Comparison of ENCODE assay signal across 8 cellular contexts in genomic region chr14:92121670-92122350, GRCh38. TPM values are rescaled to one million over a fixed set of nuclear protein-coding genes. Genes with fewer than 3 reads are reported as not detected.
DNase-seq lines count a peak whose midpoint lies in the region; ATAC-seq and TF ChIP-seq lines count a peak whose summit lies in the region.

Gene CPSF2, plus strand, starts transcription at chr14:92121969. Its CDS starts 9,016 bp downstream, at chr14:92130985.
Gene NDUFB1, minus strand, starts transcription at chr14:92121706. Its CDS starts 4,069 bp downstream, at chr14:92117637.

- DNase-seq in DMS114 treated with DMSO at 0.1 percent for 48 hours (lab: John Stamatoyannopoulos, UW; ENCODE audit: unreplicated experiment) = peak; percentile 79
- peak; percentile 37 to 45 for DNase-seq in PC-9
- DNase-seq in activated T-cell treated with anti-CD3 and anti-CD28 coated beads, Interleukin-2, amount 50 U/mL, for 4 hours = peak; percentile 77
- DNase-seq in stimulated activated CD8-positive, alpha-beta memory T cell treated with anti-CD3 and anti-CD28 coated beads, Interleukin-7, amount 100 ng/mL, for 48 hours (ENCODE audit: extremely low read depth in 1 of 2, low read depth in 1 of 2) = peak; percentile 56 to 76

- H2AFZ ChIP-seq in PC-9 = peak within 1 kb of the TSS; percentile 88

- H3K36me3 ChIP-seq in HUES64 (ENCODE audit: insufficient read depth, low read length) (peaks cover 56% of the 10 kb centered on the region), PC-9 (ENCODE audit: low read depth) (no peaks in the 10 kb centered on the region; the same call in 1 of the 2 replicates), esophagus (ENCODE audit: control insufficient read depth in 2 of 2, insufficient read depth in 2 of 2, low read length in 1 of 2) (peaks cover 0 to 1% of the 10 kb centered on the region in 2 donors), muscle layer of duodenum (ENCODE audit: control insufficient read depth in 1 of 2, insufficient read depth in 2 of 2, low read length in 2 of 2) (peaks cover 2 to 6% of the 10 kb centered on the region in 2 donors)

- CTCF ChIA-PET in PC-9 (lab: Charles Lee) = interaction anchor here (0.6 kb wide), 1 partner anchor 93 kb away, joined by 4 read pairs; no protein-coding TSS in a partner anchor

- BruUV-seq in PC-9 (replicated peaks; lab: Mats Ljungman, UMichigan) = TSS peak; percentile 53

- H3K4me3 Mint-ChIP-seq in activated T-cell treated with anti-CD3 and anti-CD28 coated beads, Interleukin-2, amount 50 U/mL, for 4 hours = peak within 1 kb of the TSS; percentile 99

- H3K27me3 ChIP-seq in HUES64 (ENCODE audit: insufficient read depth, low read length) (no peaks in the 10 kb centered on the region), PC-9 (ENCODE audit: insufficient read depth, low read depth) (no peaks in the 10 kb centered on the region), esophagus (ENCODE audit: control insufficient read depth in 1 of 2, insufficient read depth in 2 of 2, low read length in 2 of 2) (no peaks in the 10 kb centered on the region), muscle layer of duodenum (ENCODE audit: low read depth, low read length) (no peaks in the 10 kb centered on the region)

- peaks cover 14% of the 10 kb centered on the region for H3K36me3 Mint-ChIP-seq in activated T-cell treated with anti-CD3 and anti-CD28 coated beads, Interleukin-2, amount 50 U/mL, for 4 hours (ENCODE audit: insufficient read depth)

- peak within 1 kb of the TSS; percentile 79 for H3K4me2 ChIP-seq in PC-9

- no peaks in the 10 kb centered on the region for H4K20me1 ChIP-seq in PC-9 (ENCODE audit: insufficient read depth)

- peak within 1 kb of the TSS; percentile 97 for H3K4me3 ChIP-seq in HUES64 (ENCODE audit: low read length)
- peak within 1 kb of the TSS; percentile 94 for H3K4me3 ChIP-seq in PC-9
- peak within 1 kb of the TSS; percentile 87 to 89 for H3K4me3 ChIP-seq in esophagus (ENCODE audit: low read depth in 1 of 2, low read length in 2 of 2)
- H3K4me3 ChIP-seq in muscle layer of duodenum (ENCODE audit: low read depth in 1 of 2, low read length in 2 of 2) = peak within 1 kb of the TSS; percentile 93 to 95

- H3K79me2 ChIP-seq in PC-9 (ENCODE audit: low read depth) = peaks cover 26% of the 10 kb centered on the region

- no peaks in the 10 kb centered on the region for H3K9me3 Mint-ChIP-seq in activated T-cell treated with anti-CD3 and anti-CD28 coated beads, Interleukin-2, amount 50 U/mL, for 4 hours

- 0 out of 2 replicates have a peak, but pooled peaks cover 2% of the 10 kb centered on the region for H3K4me1 ChIP-seq in HUES64 (ENCODE audit: insufficient read depth, low read length)
- H3K4me1 ChIP-seq in PC-9 (replicated peaks; ENCODE audit: insufficient read depth) = 0 out of 2 replicates have a peak, but pooled peaks cover 10% of the 10 kb centered on the region
- peaks cover 0 to 4% of the 10 kb centered on the region in 2 donors for H3K4me1 ChIP-seq in esophagus (ENCODE audit: control insufficient read depth in 2 of 2, insufficient read depth in 2 of 2, low read length in 1 of 2)
- H3K4me1 ChIP-seq in muscle layer of duodenum (ENCODE audit: control insufficient read depth in 1 of 2, insufficient read depth in 2 of 2, low read length in 2 of 2) = peaks cover 11 to 31% of the 10 kb centered on the region in 2 donors

- peak; percentile 85 for ATAC-seq in GM21515 (IDR thresholded peaks at IDR 0.05; ENCODE audit: unreplicated experiment)
- peak; percentile 89 to 90 for ATAC-seq in activated T-cell treated with anti-CD3 and anti-CD28 coated beads, Interleukin-2, amount 50 U/mL, for 4 hours

- WGBS in HUES64 = under 1% methylated on average over 55 of the region's 55 CpGs
- 0 to 1% methylated on average over 53 to 55 of the region's 55 CpGs for WGBS in esophagus, 2 donors

- H3K27ac ChIP-seq in HUES64 (ENCODE audit: low read depth, low read length) = peak within 1 kb of the TSS; percentile 91
- H3K27ac ChIP-seq in PC-9 = peak within 1 kb of the TSS; percentile 81
- H3K27ac ChIP-seq in esophagus (ENCODE audit: low read depth in 2 of 2, low read length in 1 of 2) = peak within 1 kb of the TSS; percentile 93 to 96
- H3K27ac ChIP-seq in muscle layer of duodenum (ENCODE audit: low read length) = peak within 1 kb of the TSS; percentile 96

- POLR2A ChIA-PET in PC-9 (lab: Charles Lee; ENCODE audit: unreplicated experiment) = interaction anchor here (0.6 to 0.8 kb wide), 3 partner anchors 380 to 993 kb away, joined by 3 to 5 read pairs (median 3); no protein-coding TSS in a partner anchor

- H3K27me3 Mint-ChIP-seq in activated T-cell treated with anti-CD3 and anti-CD28 coated beads, Interleukin-2, amount 50 U/mL, for 4 hours (ENCODE audit: low read depth) = no peaks in the 10 kb centered on the region

- H3K4me1 Mint-ChIP-seq in activated T-cell treated with anti-CD3 and anti-CD28 coated beads, Interleukin-2, amount 50 U/mL, for 4 hours (ENCODE audit: low read depth) = peaks cover 43% of the 10 kb centered on the region

- TF ChIP-seq CTCF in PC-9 (conservative IDR thresholded peaks at IDR 0.05) = no peak

- intact Hi-C loops in PC-9 (cut with micrococcal nuclease; ENCODE audit: unreplicated experiment) = no loop called here

- H3K9me3 ChIP-seq in HUES64 (ENCODE audit: insufficient read depth, low read depth, low read length) (no peaks in the 10 kb centered on the region), PC-9 (ENCODE audit: insufficient read depth, low read depth) (no peaks in the 10 kb centered on the region), esophagus (ENCODE audit: control insufficient read depth in 2 of 2, insufficient read depth in 1 of 2, low read depth in 1 of 2, low read length in 1 of 2) (no peaks in the 10 kb centered on the region), muscle layer of duodenum (ENCODE audit: control insufficient read depth in 1 of 2, low read length in 2 of 2) (no peaks in the 10 kb centered on the region)

- peak within 1 kb of the TSS; percentile 99 for H3K9ac ChIP-seq in HUES64 (ENCODE audit: low read depth, low read length)

- H3K9me2 ChIP-seq in PC-9 (ENCODE audit: insufficient read depth) = no peaks in the 10 kb centered on the region

- H3F3A ChIP-seq in PC-9 (ENCODE audit: insufficient read depth, low read depth) = no peaks in the 10 kb centered on the region

RNA-seq across cellular contexts. Expression of gene CPSF2, which starts in this region (rescaled TPM):
- polyA plus RNA-seq in HUES64 (2013, experiment 1 of 2) = 43.0 TPM
- 50.3 TPM for polyA plus RNA-seq in HUES64 (2013, experiment 2 of 2)
- 17.0 and 23.0 TPM in 2 replicates for total RNA-seq in PC-9 (2021)
- 10 to 100 TPM; 85.2 to 92.0 (median 88.9) TPM for total RNA-seq in activated T-cell treated with anti-CD3 and anti-CD28 coated beads, Interleukin-2, amount 50 U/mL, for 4 hours
- 10 to 100 TPM in 1 of 2 donors, 1 to 10 TPM in 1; 5.5 to 12.5 TPM for polyA plus RNA-seq in esophagus

RNA-seq across cellular contexts. Expression of gene NDUFB1, which starts in this region (rescaled TPM):
- 195 TPM for polyA plus RNA-seq in HUES64 (2013, experiment 1 of 2)
- polyA plus RNA-seq in HUES64 (2013, experiment 2 of 2) = 193 TPM
- 32.2 and 32.9 TPM in 2 replicates for total RNA-seq in PC-9 (2021)
- 10 to 100 TPM; 74.3 to 86.8 (median 82.5) TPM for total RNA-seq in activated T-cell treated with anti-CD3 and anti-CD28 coated beads, Interleukin-2, amount 50 U/mL, for 4 hours
- polyA plus RNA-seq in esophagus = 100 to 1,000 TPM; 433 to 754 TPM

Comparison
In these comparisons a context has a peak if more than half of its experiments do, and no peak if none do; other contexts are left out.
1. Peak in every context shown above with its lines: DNase-seq, ATAC-seq, H3K4me3 ChIP-seq and H3K27ac ChIP-seq.